8 cellular contexts compared by ENCODE assay signal in the genomic region with DNA sequence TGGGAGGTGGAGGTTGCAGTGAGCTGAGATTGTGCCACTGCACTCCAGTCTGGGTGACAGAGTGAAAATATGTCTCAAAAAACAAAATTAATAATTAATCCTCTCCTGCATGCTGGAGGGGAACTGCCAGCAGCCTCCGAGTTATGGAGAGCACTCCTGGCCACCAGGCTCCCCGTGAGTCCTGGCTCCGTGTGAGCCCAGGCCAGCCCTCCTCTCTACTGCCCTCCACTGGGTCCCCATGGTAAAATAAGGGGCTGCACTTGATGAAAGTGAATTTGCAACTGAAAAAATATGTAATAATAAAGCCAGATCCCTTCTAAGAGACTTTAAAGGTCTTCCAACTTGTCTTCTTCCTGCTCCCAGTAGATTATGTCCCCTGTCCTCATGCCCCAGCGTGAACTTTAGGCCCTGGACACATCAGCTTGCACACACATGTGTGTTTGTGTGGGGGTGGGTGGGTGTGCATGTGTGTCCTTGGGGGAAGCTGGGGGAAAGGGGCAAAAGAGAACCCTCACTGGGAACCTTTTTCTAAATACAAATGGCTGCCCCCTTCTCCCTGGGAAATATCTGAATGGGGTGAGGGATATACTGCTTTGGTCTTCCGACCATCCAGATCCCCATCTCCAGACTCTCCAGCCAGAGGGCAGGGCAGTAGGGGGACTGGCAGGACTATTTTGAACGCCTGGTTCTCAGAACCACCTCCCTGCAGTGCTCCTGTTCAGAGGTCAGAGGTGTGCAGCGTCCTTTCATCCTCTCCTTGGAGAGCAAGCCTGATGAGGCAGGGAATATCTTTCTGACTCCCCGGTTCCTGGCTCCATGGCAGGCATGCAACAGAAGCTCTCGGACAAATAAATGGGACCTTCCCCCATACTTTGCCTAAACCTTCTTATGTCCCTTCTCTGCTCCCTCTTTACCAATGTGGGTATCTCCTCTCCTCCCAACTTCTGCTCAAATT. TPM values are rescaled to one million over a fixed set of nuclear protein-coding genes. Genes with fewer than 3 reads are reported as not detected.
A peak's percentile ranks its signal among the peaks of the same experiment; 100 is the strongest.
DNase-seq lines count a peak whose midpoint lies in the region; ATAC-seq and TF ChIP-seq lines count a peak whose summit lies in the region.

No MANE protein-coding gene starts in this region.

- no peaks in the 10 kb centered on the region for H3K9me3 Mint-ChIP-seq in activated naive CD4-positive, alpha-beta T cell treated with anti-CD3 and anti-CD28 coated beads, Interleukin-2, amount 10 ng/mL, durations not matched to agents 7 days and 5 days

- no peaks in the 10 kb centered on the region for H3K9me3 ChIP-seq in spleen

- no peaks in the 10 kb centered on the region for H3K27me3 ChIP-seq in spleen (replicated peaks in 1 of 7)

- DNase-seq in activated naive CD4-positive, alpha-beta T cell treated with anti-CD3 and anti-CD28 coated beads, Interleukin-2, amount 10 ng/mL, durations not matched to agents 7 days and 5 days = peak; percentile 55
- DNase-seq in activated naive CD4-positive, alpha-beta T cell treated with anti-CD3 and anti-CD28 coated beads, Interleukin-2, amount 50 U/mL, for 16 hours = no peak
- DNase-seq in NOMO-1 treated with DMSO at 0.1 percent for 48 hours (lab: John Stamatoyannopoulos, UW; ENCODE audit: unreplicated experiment) = peak; percentile 42
- no peak for DNase-seq in epithelial cell of prostate (ENCODE audit: low read depth, low spot score)
- DNase-seq in spleen = peak; percentile 84
- no peak for DNase-seq in GM03348 (ENCODE audit: low spot score)

- CTCF ChIA-PET in activated naive CD4-positive, alpha-beta T cell treated with anti-CD3 and anti-CD28 coated beads, Interleukin-2, amount 10 ng/mL, durations not matched to agents 7 days and 5 days (lab: Charles Lee) = interaction anchor here (0.8 to 1.3 kb wide), 6 partner anchors 70 to 135 kb away, joined by 3 to 5 read pairs (median 3); a partner anchor contains a TSS

- no peaks in the 10 kb centered on the region for H3K4me1 Mint-ChIP-seq in activated naive CD4-positive, alpha-beta T cell treated with anti-CD3 and anti-CD28 coated beads, Interleukin-2, amount 10 ng/mL, durations not matched to agents 7 days and 5 days

- H3K4me3 ChIP-seq in spleen = no peak overlapping the region

- no peak for TF ChIP-seq POLR2A in spleen (IDR thresholded peaks at IDR 0.05)

- ATAC-seq in HG03196 (IDR thresholded peaks at IDR 0.05; ENCODE audit: unreplicated experiment) (no peak), HG02884 (IDR thresholded peaks at IDR 0.05; ENCODE audit: unreplicated experiment) (no peak)

- no peaks in the 10 kb centered on the region for H3K36me3 Mint-ChIP-seq in activated naive CD4-positive, alpha-beta T cell treated with anti-CD3 and anti-CD28 coated beads, Interleukin-2, amount 10 ng/mL, durations not matched to agents 7 days and 5 days

- H3K4me3 Mint-ChIP-seq in activated naive CD4-positive, alpha-beta T cell treated with anti-CD3 and anti-CD28 coated beads, Interleukin-2, amount 10 ng/mL, durations not matched to agents 7 days and 5 days = no peak overlapping the region

- H3K4me1 ChIP-seq in spleen = peaks cover 0 to 15% (median 1%) of the 10 kb centered on the region in 6 donors

- 58 to 61% (median 60%) methylated on average over 9 of the region's 9 CpGs for WGBS in spleen, 5 donors

- peaks cover 41% of the 10 kb centered on the region for H3K27me3 Mint-ChIP-seq in activated naive CD4-positive, alpha-beta T cell treated with anti-CD3 and anti-CD28 coated beads, Interleukin-2, amount 10 ng/mL, durations not matched to agents 7 days and 5 days

- intact Hi-C loops in spleen (cut with DNase I; ENCODE audit: low total_unique reads) = no loop called here

- H3K27ac Mint-ChIP-seq in activated naive CD4-positive, alpha-beta T cell treated with anti-CD3 and anti-CD28 coated beads, Interleukin-2, amount 10 ng/mL, durations not matched to agents 7 days and 5 days = no peak overlapping the region

- no peaks in the 10 kb centered on the region for H3K36me3 ChIP-seq in spleen

- H3K27ac ChIP-seq in epithelial cell of prostate (peak overlapping the region; percentile 75), spleen (peak overlapping the region in 6 of 8 donors; percentile 60 to 76 (median 67))

- peak in 8 of 11 experiments; percentile 43 to 77 (median 68) for TF ChIP-seq CTCF in spleen (IDR thresholded peaks at IDR 0.05 in 8 of 11, conservative IDR thresholded peaks at IDR 0.05 in 3 of 11)

RNA-seq across cellular contexts. Expression of a gene that starts 26.2 kb away (rescaled TPM):
- 1 to 10 TPM in 5 of 7 donors, under 1 TPM in 2; 0.38 to 5.5 (median 2.4) TPM for total RNA-seq in spleen
- polyA plus RNA-seq in spleen = 1 to 10 TPM in 2 of 3 donors, under 1 TPM in 1; 0.74 to 4.0 (median 1.6) TPM

Comparison
In these comparisons a context has a peak if more than half of its experiments do, and no peak if none do; other contexts are left out.
1. DNase-seq: peak in activated naive CD4-positive, alpha-beta T cell treated with anti-CD3 and anti-CD28 coated beads, Interleukin-2, amount 10 ng/mL, durations not matched to agents 7 days and 5 days (single experiment), NOMO-1 treated with DMSO at 0.1 percent for 48 hours (single experiment) and spleen (single experiment); none in activated naive CD4-positive, alpha-beta T cell treated with anti-CD3 and anti-CD28 coated beads, Interleukin-2, amount 50 U/mL, for 16 hours (single experiment), epithelial cell of prostate (single experiment) and GM03348 (single experiment).